12 cellular contexts compared by ENCODE assay signal in genomic region chr2:48566582-48566981, GRCh38. TPM values are rescaled to one million over a fixed set of nuclear protein-coding genes. Genes with fewer than 3 reads are reported as not detected.
DNase-seq lines count a peak whose midpoint lies in the region; ATAC-seq and TF ChIP-seq lines count a peak whose summit lies in the region.
"Had no signal": no experiment of that assay in that cellular context is flagged by ENCODE, and none has a peak within 500 bp of the region (broad histone marks: within the 10 kb centered on the region; RNA-seq: fewer than 3 reads in every experiment).

No MANE protein-coding gene starts in this region.

- TF ChIP-seq CTCF in astrocyte of the cerebellum (IDR thresholded peaks at IDR 0.05; ENCODE audit: low read depth, low read length, missing control alignments) (peak; percentile 69), thoracic aorta (IDR thresholded peaks at IDR 0.05) (no peak)

- no peaks in the 10 kb centered on the region for H3K36me3 ChIP-seq in thoracic aorta

- in situ Hi-C loops in astrocyte of the cerebellum (cut with HindIII; ENCODE audit: low sequenced_read_pairs), result no loop called here

- ATAC-seq in thoracic aorta (ENCODE audit: insufficient number of reproducible peaks, low FRiP score, low read depth) (no peak), left lobe of liver (no peak), HG02798 (IDR thresholded peaks at IDR 0.05; ENCODE audit: poor library complexity, unreplicated experiment) (no peak)

- H3K27me3 ChIP-seq in thoracic aorta (replicated peaks; ENCODE audit: insufficient read depth), result no peaks in the 10 kb centered on the region

- H3K4me1 ChIP-seq in thoracic aorta (ENCODE audit: control insufficient read depth in 1 of 2, low read depth in 2 of 2), result peaks cover 11 to 36% of the 10 kb centered on the region in 2 donors

- peak; percentile 16 for DNase-seq in DMS79 (lab: John Stamatoyannopoulos, UW)
- DNase-seq in DMS79 treated with DMSO at 0.1 percent for 48 hours (lab: John Stamatoyannopoulos, UW), result no peak
- peak; percentile 9 for DNase-seq in astrocyte of the cerebellum (ENCODE audit: low read depth)
- peak; percentile 47 for DNase-seq in iPS-NIHi7 (ENCODE audit: extremely low spot score)
- DNase-seq in thoracic aorta (ENCODE audit: low spot score), result no peak
- DNase-seq in left lobe of liver (ENCODE audit: low spot score), result no peak
- DNase-seq in CD1c-positive myeloid dendritic cell (ENCODE audit: extremely low spot score), result no peak
- DNase-seq: naive B cell, NCI-H1930 had no signal

- no peaks in the 10 kb centered on the region for H3K9me3 ChIP-seq in thoracic aorta

- H3K4me3 ChIP-seq in astrocyte of the cerebellum (ENCODE audit: low read depth, low read length) (no peak overlapping the region), thoracic aorta (peak overlapping the region; percentile 26)

- peak overlapping the region in 1 of 2 donors; percentile 43 for H3K27ac ChIP-seq in thoracic aorta
- H3K27ac ChIP-seq: 22Rv1 had no signal

RNA-seq across cellular contexts. Expression of gene STON1, which starts 36.6 kb away (rescaled TPM):
- total RNA-seq in thoracic aorta (10 to 100 TPM; 39.2 to 42.4 TPM), left lobe of liver (0.93 TPM)

RNA-seq across cellular contexts. Expression of gene GTF2A1L, which starts 51.1 kb away (rescaled TPM):
- total RNA-seq in thoracic aorta (1 to 10 TPM in 1 of 2 donors, under 1 TPM in 1; 0.27 to 1.6 TPM), left lobe of liver (not detected)
- total RNA-seq: activated T-helper 1 cell treated with anti-CD3 and anti-CD28 coated beads, Interleukin-12 subunit alpha, Interleukin-12 subunit beta, Interleukin-2, Interleukin-4 antibody, amounts not matched to agents 30 ng/mL and 10 ng/mL and 1 ng/mL, durations not matched to agents 14 hours and 24 hours and 36 hours had no signal

Comparison
In these comparisons a context has a peak if more than half of its experiments do, and no peak if none do; other contexts are left out.
1. DNase-seq: peak in DMS79 (single experiment), astrocyte of the cerebellum (single experiment) and iPS-NIHi7 (single experiment); none in DMS79 treated with DMSO at 0.1 percent for 48 hours (single experiment), thoracic aorta (single experiment), left lobe of liver (single experiment) and CD1c-positive myeloid dendritic cell (single experiment).
2. RNA of gene STON1, which starts 36.6 kb away (total RNA-seq): 39.2 to 42.4 TPM in thoracic aorta; 0.93 TPM in left lobe of liver (single experiment); every median in the first group is over 10 times any median in the second.